ENCODE assay signal across 7 cellular contexts in genomic region chr2:113587201-113587600, GRCh38. TPM values are rescaled to one million over a fixed set of nuclear protein-coding genes. Genes with fewer than 3 reads are reported as not detected.
DNase-seq lines count a peak whose midpoint lies in the region; TF ChIP-seq lines count a peak whose summit lies in the region.
"Not testable (repeated sequence)": the region's sequence is repeated elsewhere in the genome, so short reads cannot be mapped to it uniquely, and the experiment has no call there.

No MANE protein-coding gene starts in this region.

- not testable (repeated sequence) for H3K27ac Mint-ChIP-seq in activated CD4-positive, alpha-beta memory T cell treated with anti-CD3 and anti-CD28 coated beads, Interleukin-2, amount 10 ng/mL, durations not matched to agents 7 days and 5 days
- H3K27ac Mint-ChIP-seq in mesothelial cell of epicardium, result peak overlapping the region; percentile 3

- H3K9ac ChIP-seq in OCI-LY1 (ENCODE audit: low read length), result not testable (repeated sequence)

- TF ChIP-seq CTCF in OCI-LY1 (IDR thresholded peaks at IDR 0.05; ENCODE audit: low read length), result peak; percentile 48; the same call in 1 of the 2 replicates
- peak; percentile 50 for TF ChIP-seq CTCF in astrocyte of the spinal cord (IDR thresholded peaks at IDR 0.05; ENCODE audit: low read depth, low read length)
- not testable (repeated sequence) for TF ChIP-seq CTCF in mesothelial cell of epicardium (IDR thresholded peaks at IDR 0.05; ENCODE audit: unreplicated experiment)

- not testable (repeated sequence) for H3K27me3 Mint-ChIP-seq in activated CD4-positive, alpha-beta memory T cell treated with anti-CD3 and anti-CD28 coated beads, Interleukin-2, amount 10 ng/mL, durations not matched to agents 7 days and 5 days; mesothelial cell of epicardium (ENCODE audit: low read depth)

- not testable (repeated sequence) for H3K9me3 Mint-ChIP-seq in activated CD4-positive, alpha-beta memory T cell treated with anti-CD3 and anti-CD28 coated beads, Interleukin-2, amount 10 ng/mL, durations not matched to agents 7 days and 5 days; mesothelial cell of epicardium

- POLR2A ChIA-PET in activated CD4-positive, alpha-beta memory T cell treated with anti-CD3 and anti-CD28 coated beads, Interleukin-2, amount 10 ng/mL, durations not matched to agents 7 days and 5 days (lab: Charles Lee), result not testable (repeated sequence)

- not testable (repeated sequence) for H3K79me2 ChIP-seq in OCI-LY1 (ENCODE audit: insufficient read depth, low read length)

- peaks cover 15% of the 10 kb centered on the region for H3K4me1 ChIP-seq in OCI-LY1 (ENCODE audit: insufficient read depth, low read length, severe bottlenecking)

- not testable (repeated sequence) for H3K36me3 ChIP-seq in OCI-LY1 (ENCODE audit: insufficient read depth, low read length)

- not testable (repeated sequence) for H3F3A ChIP-seq in OCI-LY1 (ENCODE audit: insufficient read depth, low read length)

- not testable (repeated sequence) for H3K4me3 Mint-ChIP-seq in activated CD4-positive, alpha-beta memory T cell treated with anti-CD3 and anti-CD28 coated beads, Interleukin-2, amount 10 ng/mL, durations not matched to agents 7 days and 5 days; mesothelial cell of epicardium

- H3K27ac ChIP-seq in OCI-LY1 (ENCODE audit: low read depth, low read length, poor library complexity, severe bottlenecking), result not testable (repeated sequence)

- H4K20me1 ChIP-seq in OCI-LY1 (ENCODE audit: insufficient read depth, low read length), result not testable (repeated sequence)

- in situ Hi-C loops in astrocyte of the spinal cord (cut with HindIII; ENCODE audit: low sequenced_read_pairs), result not testable (repeated sequence)

- CTCF ChIA-PET in activated CD4-positive, alpha-beta memory T cell treated with anti-CD3 and anti-CD28 coated beads, Interleukin-2, amount 10 ng/mL, durations not matched to agents 7 days and 5 days (lab: Charles Lee), result not testable (repeated sequence)

- not testable (repeated sequence) for H3K9me3 ChIP-seq in OCI-LY1 (ENCODE audit: low read length)

- H3K27me3 ChIP-seq in OCI-LY1 (ENCODE audit: insufficient read depth, low read length), result not testable (repeated sequence)

- H2AFZ ChIP-seq in OCI-LY1 (ENCODE audit: low read length), result not testable (repeated sequence)

- H3K4me1 Mint-ChIP-seq in activated CD4-positive, alpha-beta memory T cell treated with anti-CD3 and anti-CD28 coated beads, Interleukin-2, amount 10 ng/mL, durations not matched to agents 7 days and 5 days, result peaks cover 31% of the 10 kb centered on the region
- peaks cover 21% of the 10 kb centered on the region for H3K4me1 Mint-ChIP-seq in mesothelial cell of epicardium

- H3K4me3 ChIP-seq in OCI-LY1 (ENCODE audit: low read depth, low read length, poor library complexity, severe bottlenecking); astrocyte of the spinal cord (ENCODE audit: low read depth, low read length): not testable (repeated sequence)

- DNase-seq in GM04504 (ENCODE audit: low read depth), result peak; percentile 13
- DNase-seq in activated CD4-positive, alpha-beta memory T cell treated with anti-CD3 and anti-CD28 coated beads, Interleukin-2, amount 10 ng/mL, durations not matched to agents 7 days and 5 days, result peak; percentile 71
- DNase-seq in astrocyte of the spinal cord (ENCODE audit: low read depth, low spot score), result peak; percentile 23
- peak; percentile 34 for DNase-seq in foreskin melanocyte
- peak in 1 of 2 experiments; percentile 67 for DNase-seq in mesothelial cell of epicardium (ENCODE audit: low spot score in 2 of 2, unreplicated experiment in 2 of 2)
- DNase-seq in stimulated activated CD4-positive, alpha-beta T cell treated with anti-CD3 and anti-CD28 coated beads, Interleukin-1b, Interleukin-23, amount 100 ng/mL, for 4 hours (ENCODE audit: low read depth in 2 of 2), result peak; percentile 43 to 55

- H3K36me3 Mint-ChIP-seq in activated CD4-positive, alpha-beta memory T cell treated with anti-CD3 and anti-CD28 coated beads, Interleukin-2, amount 10 ng/mL, durations not matched to agents 7 days and 5 days (ENCODE audit: low read depth); mesothelial cell of epicardium: not testable (repeated sequence)

- H3K4me2 ChIP-seq in OCI-LY1 (ENCODE audit: low read length), result not testable (repeated sequence)

- H3K9me2 ChIP-seq in OCI-LY1 (ENCODE audit: low read depth, low read length), result not testable (repeated sequence)

RNA-seq across cellular contexts. Expression of gene RABL2A, which starts 39.9 kb away (rescaled TPM):
- 10 to 100 TPM; 13.5 to 14.1 TPM for total RNA-seq in activated CD4-positive, alpha-beta memory T cell treated with anti-CD3 and anti-CD28 coated beads, Interleukin-2, amount 10 ng/mL, durations not matched to agents 7 days and 5 days
- total RNA-seq in mesothelial cell of epicardium, result 39.5 to 44.2 TPM (median 41.8 TPM) in 3 replicates
